8 cellular contexts compared by ENCODE assay signal in the genomic region with DNA sequence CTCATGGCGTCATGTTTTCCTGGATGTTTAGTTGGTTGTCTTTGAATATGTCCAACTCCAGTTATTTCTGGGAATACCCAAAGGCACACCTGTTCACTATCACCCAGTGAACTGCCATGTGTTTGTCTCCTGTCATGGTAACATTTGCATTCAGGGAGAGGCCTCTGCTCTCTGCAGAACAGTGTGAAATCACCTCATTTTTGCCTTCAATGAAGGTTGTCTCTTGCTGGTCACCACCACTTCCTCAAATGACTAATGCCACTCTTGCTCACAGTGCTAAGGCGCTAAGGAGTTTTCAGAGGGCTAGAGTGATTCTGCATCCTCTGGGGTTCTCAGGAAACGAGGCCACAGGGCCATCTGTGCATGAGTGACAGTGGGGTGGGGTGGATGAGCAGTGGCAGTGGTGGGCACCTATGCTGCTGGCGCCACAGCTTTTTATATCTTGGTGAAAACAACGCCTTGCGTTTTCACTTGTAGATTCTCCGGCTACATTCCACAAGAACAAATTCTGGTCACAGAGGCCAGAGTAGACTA.
A peak's percentile ranks its signal among the peaks of the same experiment; 100 is the strongest.
DNase-seq lines count a peak whose midpoint lies in the region; ATAC-seq and TF ChIP-seq lines count a peak whose summit lies in the region.

No MANE protein-coding gene starts in this region.

- ATAC-seq in GM18909 (IDR thresholded peaks at IDR 0.05; ENCODE audit: poor library complexity, unreplicated experiment), result peak; percentile 87
- ATAC-seq in HG03025 (IDR thresholded peaks at IDR 0.05; ENCODE audit: low FRiP score, unreplicated experiment), result peak; percentile 68
- ATAC-seq in right lobe of liver, result peak; percentile 25 to 46 (median 38)

- no peak overlapping the region for H3K4me3 ChIP-seq in right lobe of liver

- no peaks in the 10 kb centered on the region for H3K27me3 ChIP-seq in right lobe of liver

- DNase-seq in RPMI8226 (peak; percentile 32), right lobe of liver (no peak), HuH-7 (ENCODE audit: low spot score) (no peak), retina (no peak)
- DNase-seq in activated effector memory CD4-positive, alpha-beta T cell treated with Interleukin-2 at 50 U/mL for 16 hours, result peak; percentile 36
- peak; percentile 41 to 55 for DNase-seq in stimulated activated CD8-positive, alpha-beta memory T cell treated with anti-CD3 and anti-CD28 coated beads, Interleukin-7, amount 100 ng/mL, for 4 hours (ENCODE audit: low read depth in 2 of 2)

- TF ChIP-seq POLR2A in right lobe of liver (IDR thresholded peaks at IDR 0.05), result no peak

- H3K9me3 ChIP-seq in right lobe of liver, result no peaks in the 10 kb centered on the region

- 48% methylated on average over 3 of the region's 7 CpGs for WGBS in right lobe of liver (ENCODE audit: insufficient coverage, low coverage, low lambda C conversion rate, missing lambda C conversion rate)

- no peak overlapping the region for H3K27ac ChIP-seq in right lobe of liver

- intact Hi-C loops in right lobe of liver (cut with DNase I), result no loop called here

- TF ChIP-seq CTCF in right lobe of liver (IDR thresholded peaks at IDR 0.05), result no peak

- no peaks in the 10 kb centered on the region for H3K36me3 ChIP-seq in right lobe of liver

- peaks cover 0 to 8% (median 0%) of the 10 kb centered on the region in 4 donors for H3K4me1 ChIP-seq in right lobe of liver

Comparison
In these comparisons a context has a peak if more than half of its experiments do, and no peak if none do; other contexts are left out.
1. DNase-seq: peak in RPMI8226 (single experiment), activated effector memory CD4-positive, alpha-beta T cell treated with Interleukin-2 at 50 U/mL for 16 hours (single experiment) and stimulated activated CD8-positive, alpha-beta memory T cell treated with anti-CD3 and anti-CD28 coated beads, Interleukin-7, amount 100 ng/mL, for 4 hours (2 of 2); none in right lobe of liver (0 of 3), HuH-7 (single experiment) and retina (single experiment).
2. Peak in every context shown above with its lines, with median percentiles within 50 percentile points of each other: ATAC-seq.